Comparison of ENCODE assay signal across 23 cellular contexts in genomic region chr2:95007061-95007609, GRCh38. TPM values are rescaled to one million over a fixed set of nuclear protein-coding genes. Genes with fewer than 3 reads are reported as not detected.
DNase-seq lines count a peak whose midpoint lies in the region; ATAC-seq and TF ChIP-seq lines count a peak whose summit lies in the region.
"Had no signal": no experiment of that assay in that cellular context is flagged by ENCODE, and none has a peak within 500 bp of the region (broad histone marks: within the 10 kb centered on the region; RNA-seq: fewer than 3 reads in every experiment).

No MANE protein-coding gene starts in this region.

- no peaks in the 10 kb centered on the region for H3F3A ChIP-seq in neural progenitor cell (ENCODE audit: low read depth)

- H3K4me1 ChIP-seq in neural progenitor cell (no peaks in the 10 kb centered on the region), hepatocyte (ENCODE audit: insufficient read depth) (no peaks in the 10 kb centered on the region)
- H3K4me1 ChIP-seq: HAP-1 had no signal

- POLR2A ChIA-PET in activated naive CD8-positive, alpha-beta T cell treated with anti-CD3 and anti-CD28 coated beads, Interleukin-2, amount 10 ng/mL, durations not matched to agents 7 days and 5 days (lab: Charles Lee): no interaction called here

- no peaks in the 10 kb centered on the region for H3K36me3 Mint-ChIP-seq in activated naive CD8-positive, alpha-beta T cell treated with anti-CD3 and anti-CD28 coated beads, Interleukin-2, amount 10 ng/mL, durations not matched to agents 7 days and 5 days
- no peaks in the 10 kb centered on the region for H3K36me3 Mint-ChIP-seq in activated naive CD8-positive, alpha-beta T cell treated with anti-CD3 and anti-CD28 coated beads, Interleukin-2, amount 50 U/mL, for 24 hours (ENCODE audit: low read depth)
- H3K36me3 Mint-ChIP-seq in neural progenitor cell: no peaks in the 10 kb centered on the region
- H3K36me3 Mint-ChIP-seq: CD4-positive, CD25-positive, alpha-beta regulatory T cell had no signal

- H3K27ac ChIP-seq in cingulate gyrus (ENCODE audit: low read depth, low read length) (peak overlapping the region; percentile 69), neural progenitor cell (no peak overlapping the region), temporal lobe (ENCODE audit: low read depth, low read length) (peak overlapping the region; percentile 63), hepatocyte (no peak overlapping the region)
- H3K27ac ChIP-seq: RWPE1 had no signal

- H3K4me3 Mint-ChIP-seq in activated naive CD8-positive, alpha-beta T cell treated with anti-CD3 and anti-CD28 coated beads, Interleukin-2, amount 10 ng/mL, durations not matched to agents 7 days and 5 days: no peak overlapping the region
- no peak overlapping the region for H3K4me3 Mint-ChIP-seq in activated naive CD8-positive, alpha-beta T cell treated with anti-CD3 and anti-CD28 coated beads, Interleukin-2, amount 50 U/mL, for 24 hours
- H3K4me3 Mint-ChIP-seq in neural progenitor cell: no peak overlapping the region
- H3K4me3 Mint-ChIP-seq: B cell; CD4-positive, CD25-positive, alpha-beta regulatory T cell had no signal

- no peaks in the 10 kb centered on the region for H3K9me2 ChIP-seq in hepatocyte (replicated peaks; ENCODE audit: insufficient read depth)

- peaks cover 12% of the 10 kb centered on the region for H3K4me1 Mint-ChIP-seq in activated naive CD8-positive, alpha-beta T cell treated with anti-CD3 and anti-CD28 coated beads, Interleukin-2, amount 10 ng/mL, durations not matched to agents 7 days and 5 days
- H3K4me1 Mint-ChIP-seq in activated naive CD8-positive, alpha-beta T cell treated with anti-CD3 and anti-CD28 coated beads, Interleukin-2, amount 50 U/mL, for 24 hours: peaks cover 7% of the 10 kb centered on the region
- peaks cover 71% of the 10 kb centered on the region for H3K4me1 Mint-ChIP-seq in neural progenitor cell
- H3K4me1 Mint-ChIP-seq: B cell had no signal

- no peak for ATAC-seq in activated naive CD8-positive, alpha-beta T cell treated with anti-CD3 and anti-CD28 coated beads, Interleukin-2, amount 10 ng/mL, durations not matched to agents 7 days and 5 days (ENCODE audit: low read depth)
- no peak for ATAC-seq in activated naive CD8-positive, alpha-beta T cell treated with anti-CD3 and anti-CD28 coated beads, Interleukin-2, amount 50 U/mL, for 24 hours
- ATAC-seq in GM21515 (IDR thresholded peaks at IDR 0.05; ENCODE audit: unreplicated experiment): no peak
- ATAC-seq: PC-3 had no signal

- H3K4me2 ChIP-seq in neural progenitor cell: no peak overlapping the region
- H3K4me2 ChIP-seq in hepatocyte: no peak overlapping the region

- H3K9me3 Mint-ChIP-seq in activated naive CD8-positive, alpha-beta T cell treated with anti-CD3 and anti-CD28 coated beads, Interleukin-2, amount 10 ng/mL, durations not matched to agents 7 days and 5 days: no peaks in the 10 kb centered on the region
- no peaks in the 10 kb centered on the region for H3K9me3 Mint-ChIP-seq in activated naive CD8-positive, alpha-beta T cell treated with anti-CD3 and anti-CD28 coated beads, Interleukin-2, amount 50 U/mL, for 24 hours
- no peaks in the 10 kb centered on the region for H3K9me3 Mint-ChIP-seq in neural progenitor cell

- TF ChIP-seq CTCF in neural progenitor cell (IDR thresholded peaks at IDR 0.05): no peak
- no peak for TF ChIP-seq CTCF in hepatocyte (IDR thresholded peaks at IDR 0.05; ENCODE audit: poor library complexity)

- H2AFZ ChIP-seq in neural progenitor cell (replicated peaks): no peak overlapping the region
- H2AFZ ChIP-seq in hepatocyte: no peak overlapping the region

- H3K9ac ChIP-seq in neural progenitor cell: no peak overlapping the region

- H3K27ac Mint-ChIP-seq in activated naive CD8-positive, alpha-beta T cell treated with anti-CD3 and anti-CD28 coated beads, Interleukin-2, amount 10 ng/mL, durations not matched to agents 7 days and 5 days: no peak overlapping the region
- H3K27ac Mint-ChIP-seq in activated naive CD8-positive, alpha-beta T cell treated with anti-CD3 and anti-CD28 coated beads, Interleukin-2, amount 50 U/mL, for 24 hours: no peak overlapping the region
- H3K27ac Mint-ChIP-seq in neural progenitor cell: peak overlapping the region; percentile 80
- H3K27ac Mint-ChIP-seq: B cell; CD4-positive, CD25-positive, alpha-beta regulatory T cell had no signal

- H3K4me3 ChIP-seq in neural progenitor cell (no peak overlapping the region), hepatocyte (no peak overlapping the region)
- H3K4me3 ChIP-seq: HAP-1 had no signal

- H3K27me3 ChIP-seq in neural progenitor cell: no peaks in the 10 kb centered on the region
- H3K27me3 ChIP-seq in hepatocyte: no peaks in the 10 kb centered on the region

- 78% methylated on average over 11 of the region's 11 CpGs for WGBS in hepatocyte (ENCODE audit: low lambda C conversion rate, missing lambda C conversion rate)

- no peaks in the 10 kb centered on the region for H3K36me3 ChIP-seq in neural progenitor cell
- H3K36me3 ChIP-seq in hepatocyte (replicated peaks; ENCODE audit: insufficient read depth, low read depth): no peaks in the 10 kb centered on the region
- H3K36me3 ChIP-seq: HAP-1 had no signal

- H3K79me2 ChIP-seq in neural progenitor cell (ENCODE audit: low read depth) (no peaks in the 10 kb centered on the region), hepatocyte (no peaks in the 10 kb centered on the region)

- peak; percentile 15 for DNase-seq in activated naive CD8-positive, alpha-beta T cell treated with anti-CD3 and anti-CD28 coated beads, Interleukin-2, amount 10 ng/mL, durations not matched to agents 7 days and 5 days
- no peak for DNase-seq in activated naive CD8-positive, alpha-beta T cell treated with anti-CD3 and anti-CD28 coated beads, Interleukin-2, amount 50 U/mL, for 24 hours
- DNase-seq in neural progenitor cell (ENCODE audit: low spot score): no peak
- no peak for DNase-seq in RPMI8226
- DNase-seq in hepatocyte (ENCODE audit: low spot score): no peak
- DNase-seq: CD4-positive, CD25-positive, alpha-beta regulatory T cell; COR-L47; GDM1; IMR-90; Karpas-422; NCI-H1436 treated with DMSO at 0.1 percent for 48 hours; NCI-H2029; NCI-H345; NCI-H524 treated with DMSO at 0.1 percent for 48 hours; PC-3 had no signal

- no peaks in the 10 kb centered on the region for H3K9me3 ChIP-seq in neural progenitor cell (ENCODE audit: low read depth)
- H3K9me3 ChIP-seq in hepatocyte (ENCODE audit: low read depth): no peaks in the 10 kb centered on the region
- H3K9me3 ChIP-seq: HAP-1 had no signal

- peaks cover 11% of the 10 kb centered on the region for H3K27me3 Mint-ChIP-seq in activated naive CD8-positive, alpha-beta T cell treated with anti-CD3 and anti-CD28 coated beads, Interleukin-2, amount 10 ng/mL, durations not matched to agents 7 days and 5 days
- peaks cover 2% of the 10 kb centered on the region for H3K27me3 Mint-ChIP-seq in activated naive CD8-positive, alpha-beta T cell treated with anti-CD3 and anti-CD28 coated beads, Interleukin-2, amount 50 U/mL, for 24 hours
- peaks cover 16% of the 10 kb centered on the region for H3K27me3 Mint-ChIP-seq in neural progenitor cell (ENCODE audit: insufficient read depth, low read depth)

- H4K20me1 ChIP-seq in neural progenitor cell (ENCODE audit: low read depth): no peaks in the 10 kb centered on the region
- no peaks in the 10 kb centered on the region for H4K20me1 ChIP-seq in hepatocyte (ENCODE audit: insufficient read depth, poor library complexity, severe bottlenecking)

RNA-seq across cellular contexts. Expression of gene MAL, which starts 18.4 kb away (rescaled TPM):
- 100 to 1,000 TPM; 174 to 184 TPM for total RNA-seq in activated naive CD8-positive, alpha-beta T cell treated with anti-CD3 and anti-CD28 coated beads, Interleukin-2, amount 10 ng/mL, durations not matched to agents 7 days and 5 days
- total RNA-seq in neural progenitor cell (ENCODE audit: low replicate concordance): not detected in 2 replicates
- total RNA-seq in temporal lobe: not detected
- total RNA-seq in hepatocyte: 1.4 TPM in 1 of 2 replicates, not detected in the other
- not detected in 2 replicates for polyA plus RNA-seq in hepatocyte
- total RNA-seq: A172, IMR-90, MCF 10A had no signal
- polyA plus RNA-seq: IMR-90 had no signal

Comparison
In these comparisons a context has a peak if more than half of its experiments do, and no peak if none do; other contexts are left out.
1. H3K27ac ChIP-seq: peak in cingulate gyrus (single experiment) and temporal lobe (single experiment); none in neural progenitor cell (single experiment) and hepatocyte (single experiment).
2. RNA of gene MAL, which starts 18.4 kb away (total RNA-seq): 174 to 184 TPM in activated naive CD8-positive, alpha-beta T cell treated with anti-CD3 and anti-CD28 coated beads, Interleukin-2, amount 10 ng/mL, durations not matched to agents 7 days and 5 days; 1.4 TPM in hepatocyte, not detected in neural progenitor cell and not detected in temporal lobe (single experiment); every median in the first group is over 10 times any median in the second.